ENCODE assay signal across 14 cellular contexts in the genomic region with DNA sequence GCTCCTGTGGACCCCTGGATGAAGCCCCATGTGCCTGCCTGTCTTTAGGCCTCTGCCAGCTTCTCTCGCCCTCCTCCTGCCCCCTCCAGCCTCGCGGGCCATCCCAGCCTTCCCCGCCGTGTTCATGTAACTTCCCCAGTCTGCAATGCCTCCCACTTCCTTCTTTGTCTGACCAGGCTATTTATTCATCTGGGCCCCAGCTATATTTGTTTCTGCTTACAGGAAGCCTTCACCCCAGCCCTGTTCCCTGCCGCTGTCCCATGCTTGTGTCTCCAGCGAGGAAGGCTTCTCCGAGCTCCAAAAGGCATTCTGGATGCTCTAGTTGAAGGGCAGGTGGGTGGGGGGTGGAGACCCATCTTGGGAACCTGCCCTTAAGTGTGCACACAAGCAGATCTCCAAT. TPM values are rescaled to one million over a fixed set of nuclear protein-coding genes. Genes with fewer than 3 reads are reported as not detected.
DNase-seq lines count a peak whose midpoint lies in the region; ATAC-seq and TF ChIP-seq lines count a peak whose summit lies in the region.
"Had no signal": no experiment of that assay in that cellular context is flagged by ENCODE, and none has a peak within 500 bp of the region (broad histone marks: within the 10 kb centered on the region; RNA-seq: fewer than 3 reads in every experiment).

No MANE protein-coding gene starts in this region.

- peak overlapping the region; percentile 70 for H3K27ac Mint-ChIP-seq in activated CD8-positive, alpha-beta T cell treated with anti-CD3 and anti-CD28 coated beads, Interleukin-2, amount 10 ng/mL, durations not matched to agents 7 days and 5 days
- no peak overlapping the region for H3K27ac Mint-ChIP-seq in activated CD8-positive, alpha-beta T cell treated with anti-CD3 and anti-CD28 coated beads for 36 hours
- H3K27ac Mint-ChIP-seq in stimulated activated naive B cell treated with anti-CD40 and anti-IgM and Interleukin-4, amounts not matched to agents 10 μg/mL and 1 μg/mL and 100 μg/mL, for 72 hours: peak overlapping the region; percentile 94

- TF ChIP-seq CTCF in activated CD8-positive, alpha-beta T cell treated with anti-CD3 and anti-CD28 coated beads for 36 hours (IDR thresholded peaks at IDR 0.05): no peak

- DNase-seq in activated CD8-positive, alpha-beta T cell treated with anti-CD3 and anti-CD28 coated beads, Interleukin-2, amount 10 ng/mL, durations not matched to agents 7 days and 5 days: no peak
- DNase-seq in activated CD8-positive, alpha-beta T cell treated with anti-CD3 and anti-CD28 coated beads for 36 hours: no peak
- DNase-seq in RPMI8226: peak; percentile 56
- DNase-seq in left ventricle myocardium superior: no peak
- DNase-seq in stimulated activated naive B cell treated with anti-CD40 and anti-IgM and Interleukin-4, amounts not matched to agents 10 μg/mL and 1 μg/mL and 100 μg/mL, for 72 hours: no peak
- DNase-seq in SW480 (ENCODE audit: low spot score): no peak
- no peak for DNase-seq in GM19240 (ENCODE audit: insufficient read length, low spot score)
- DNase-seq: DMS79, NCI-H187 had no signal

- CTCF ChIA-PET in activated CD8-positive, alpha-beta T cell treated with anti-CD3 and anti-CD28 coated beads, Interleukin-2, amount 10 ng/mL, durations not matched to agents 7 days and 5 days (lab: Charles Lee): interaction anchor here (0.9 to 1.0 kb wide), 2 partner anchors 8 to 95 kb away, joined by 3 to 4 read pairs; no protein-coding TSS in a partner anchor
- CTCF ChIA-PET in activated CD8-positive, alpha-beta T cell treated with anti-CD3 and anti-CD28 coated beads for 36 hours (lab: Charles Lee): no interaction called here

- POLR2A ChIA-PET in activated CD8-positive, alpha-beta T cell treated with anti-CD3 and anti-CD28 coated beads, Interleukin-2, amount 10 ng/mL, durations not matched to agents 7 days and 5 days (lab: Charles Lee): no interaction called here
- POLR2A ChIA-PET in activated CD8-positive, alpha-beta T cell treated with anti-CD3 and anti-CD28 coated beads for 36 hours (lab: Charles Lee): no interaction called here

- no peaks in the 10 kb centered on the region for H3K9me3 Mint-ChIP-seq in activated CD8-positive, alpha-beta T cell treated with anti-CD3 and anti-CD28 coated beads, Interleukin-2, amount 10 ng/mL, durations not matched to agents 7 days and 5 days (ENCODE audit: insufficient read depth)
- no peaks in the 10 kb centered on the region for H3K9me3 Mint-ChIP-seq in activated CD8-positive, alpha-beta T cell treated with anti-CD3 and anti-CD28 coated beads for 36 hours
- no peaks in the 10 kb centered on the region for H3K9me3 Mint-ChIP-seq in stimulated activated naive B cell treated with anti-CD40 and anti-IgM and Interleukin-4, amounts not matched to agents 10 μg/mL and 1 μg/mL and 100 μg/mL, for 72 hours
- H3K9me3 Mint-ChIP-seq: brain had no signal

- H3K27me3 Mint-ChIP-seq in activated CD8-positive, alpha-beta T cell treated with anti-CD3 and anti-CD28 coated beads, Interleukin-2, amount 10 ng/mL, durations not matched to agents 7 days and 5 days (ENCODE audit: low read depth): no peaks in the 10 kb centered on the region
- H3K27me3 Mint-ChIP-seq in activated CD8-positive, alpha-beta T cell treated with anti-CD3 and anti-CD28 coated beads for 36 hours: no peaks in the 10 kb centered on the region
- H3K27me3 Mint-ChIP-seq in stimulated activated naive B cell treated with anti-CD40 and anti-IgM and Interleukin-4, amounts not matched to agents 10 μg/mL and 1 μg/mL and 100 μg/mL, for 72 hours: no peaks in the 10 kb centered on the region

- H3K36me3 Mint-ChIP-seq in activated CD8-positive, alpha-beta T cell treated with anti-CD3 and anti-CD28 coated beads, Interleukin-2, amount 10 ng/mL, durations not matched to agents 7 days and 5 days (ENCODE audit: low read depth): peaks cover 20% of the 10 kb centered on the region
- H3K36me3 Mint-ChIP-seq in activated CD8-positive, alpha-beta T cell treated with anti-CD3 and anti-CD28 coated beads for 36 hours (ENCODE audit: low read depth): peaks cover 13% of the 10 kb centered on the region
- H3K36me3 Mint-ChIP-seq in stimulated activated naive B cell treated with anti-CD40 and anti-IgM and Interleukin-4, amounts not matched to agents 10 μg/mL and 1 μg/mL and 100 μg/mL, for 72 hours: peaks cover 18 to 37% of the 10 kb centered on the region in 2 donors

- intact Hi-C loops in activated CD8-positive, alpha-beta T cell treated with anti-CD3 and anti-CD28 coated beads for 36 hours (cut with micrococcal nuclease): no loop called here
- intact Hi-C loops in left ventricle myocardium superior (cut with micrococcal nuclease): no loop called here

- no peak overlapping the region for H3K4me3 Mint-ChIP-seq in activated CD8-positive, alpha-beta T cell treated with anti-CD3 and anti-CD28 coated beads, Interleukin-2, amount 10 ng/mL, durations not matched to agents 7 days and 5 days
- no peak overlapping the region for H3K4me3 Mint-ChIP-seq in activated CD8-positive, alpha-beta T cell treated with anti-CD3 and anti-CD28 coated beads for 36 hours
- H3K4me3 Mint-ChIP-seq in stimulated activated naive B cell treated with anti-CD40 and anti-IgM and Interleukin-4, amounts not matched to agents 10 μg/mL and 1 μg/mL and 100 μg/mL, for 72 hours: peak overlapping the region; percentile 25 to 55
- H3K4me3 Mint-ChIP-seq: brain had no signal

- peaks cover 26% of the 10 kb centered on the region for H3K4me1 Mint-ChIP-seq in activated CD8-positive, alpha-beta T cell treated with anti-CD3 and anti-CD28 coated beads, Interleukin-2, amount 10 ng/mL, durations not matched to agents 7 days and 5 days (ENCODE audit: low read depth)
- peaks cover 5% of the 10 kb centered on the region for H3K4me1 Mint-ChIP-seq in activated CD8-positive, alpha-beta T cell treated with anti-CD3 and anti-CD28 coated beads for 36 hours (ENCODE audit: low read depth)
- peaks cover 33 to 50% of the 10 kb centered on the region in 2 donors for H3K4me1 Mint-ChIP-seq in stimulated activated naive B cell treated with anti-CD40 and anti-IgM and Interleukin-4, amounts not matched to agents 10 μg/mL and 1 μg/mL and 100 μg/mL, for 72 hours
- H3K4me1 Mint-ChIP-seq: brain had no signal

- ATAC-seq in activated CD8-positive, alpha-beta T cell treated with anti-CD3 and anti-CD28 coated beads, Interleukin-2, amount 10 ng/mL, durations not matched to agents 7 days and 5 days: no peak
- ATAC-seq in activated CD8-positive, alpha-beta T cell treated with anti-CD3 and anti-CD28 coated beads for 36 hours: no peak
- peak; percentile 38 for ATAC-seq in left ventricle myocardium superior
- peak; percentile 74 to 78 for ATAC-seq in stimulated activated naive B cell treated with anti-CD40 and anti-IgM and Interleukin-4, amounts not matched to agents 10 μg/mL and 1 μg/mL and 100 μg/mL, for 72 hours (replicated peaks)
- ATAC-seq in HG02852 (IDR thresholded peaks at IDR 0.05; ENCODE audit: unreplicated experiment): no peak
- ATAC-seq: A549, Panc1 had no signal

RNA-seq across cellular contexts. Expression of gene C3, which starts 7.9 kb away (rescaled TPM):
- total RNA-seq in activated CD8-positive, alpha-beta T cell treated with anti-CD3 and anti-CD28 coated beads, Interleukin-2, amount 10 ng/mL, durations not matched to agents 7 days and 5 days: 1 to 10 TPM in 1 of 2 experiments, under 1 TPM in 1; 0.52 to 1.2 TPM
- total RNA-seq in activated CD8-positive, alpha-beta T cell treated with anti-CD3 and anti-CD28 coated beads for 36 hours: 1 to 10 TPM in 1 of 2 experiments, under 1 TPM in 1; 0.34 to 1.1 TPM
- 398 TPM for total RNA-seq in left ventricle myocardium superior

RNA-seq across cellular contexts. Expression of gene GPR108, which starts 9.0 kb away (rescaled TPM):
- total RNA-seq in activated CD8-positive, alpha-beta T cell treated with anti-CD3 and anti-CD28 coated beads, Interleukin-2, amount 10 ng/mL, durations not matched to agents 7 days and 5 days: 10 to 100 TPM; 76.7 to 85.6 TPM
- 10 to 100 TPM; 58.2 to 64.8 TPM for total RNA-seq in activated CD8-positive, alpha-beta T cell treated with anti-CD3 and anti-CD28 coated beads for 36 hours
- 28.1 TPM for total RNA-seq in left ventricle myocardium superior

RNA-seq across cellular contexts. Expression of gene TRIP10, which starts 11.1 kb away (rescaled TPM):
- 10 to 100 TPM; 13.9 to 15.2 TPM for total RNA-seq in activated CD8-positive, alpha-beta T cell treated with anti-CD3 and anti-CD28 coated beads, Interleukin-2, amount 10 ng/mL, durations not matched to agents 7 days and 5 days
- 10 to 100 TPM; 33.8 to 34.3 TPM for total RNA-seq in activated CD8-positive, alpha-beta T cell treated with anti-CD3 and anti-CD28 coated beads for 36 hours
- 151 TPM for total RNA-seq in left ventricle myocardium superior

RNA-seq across cellular contexts. Expression of gene SH2D3A, which starts 38.9 kb away (rescaled TPM):
- 10 to 100 TPM; 28.2 to 28.5 TPM for total RNA-seq in activated CD8-positive, alpha-beta T cell treated with anti-CD3 and anti-CD28 coated beads, Interleukin-2, amount 10 ng/mL, durations not matched to agents 7 days and 5 days
- 10 to 100 TPM; 20.6 to 20.9 TPM for total RNA-seq in activated CD8-positive, alpha-beta T cell treated with anti-CD3 and anti-CD28 coated beads for 36 hours
- total RNA-seq in left ventricle myocardium superior: 0.15 TPM

RNA-seq across cellular contexts. Expression of gene VAV1, which starts 44.2 kb away (rescaled TPM):
- 100 to 1,000 TPM; 122 to 125 TPM for total RNA-seq in activated CD8-positive, alpha-beta T cell treated with anti-CD3 and anti-CD28 coated beads, Interleukin-2, amount 10 ng/mL, durations not matched to agents 7 days and 5 days
- total RNA-seq in activated CD8-positive, alpha-beta T cell treated with anti-CD3 and anti-CD28 coated beads for 36 hours: 10 to 100 TPM; 61.7 to 65.4 TPM
- total RNA-seq in left ventricle myocardium superior: 2.6 TPM
- total RNA-seq: HT1080 had no signal

Comparison
In these comparisons a context has a peak if more than half of its experiments do, and no peak if none do; other contexts are left out.
1. ATAC-seq: peak in left ventricle myocardium superior (single experiment) and stimulated activated naive B cell treated with anti-CD40 and anti-IgM and Interleukin-4, amounts not matched to agents 10 μg/mL and 1 μg/mL and 100 μg/mL, for 72 hours (2 of 2); none in activated CD8-positive, alpha-beta T cell treated with anti-CD3 and anti-CD28 coated beads, Interleukin-2, amount 10 ng/mL, durations not matched to agents 7 days and 5 days (single experiment), activated CD8-positive, alpha-beta T cell treated with anti-CD3 and anti-CD28 coated beads for 36 hours (single experiment) and HG02852 (single experiment).
2. H3K4me3 Mint-ChIP-seq: peak in stimulated activated naive B cell treated with anti-CD40 and anti-IgM and Interleukin-4, amounts not matched to agents 10 μg/mL and 1 μg/mL and 100 μg/mL, for 72 hours (2 of 2); none in activated CD8-positive, alpha-beta T cell treated with anti-CD3 and anti-CD28 coated beads, Interleukin-2, amount 10 ng/mL, durations not matched to agents 7 days and 5 days (single experiment) and activated CD8-positive, alpha-beta T cell treated with anti-CD3 and anti-CD28 coated beads for 36 hours (single experiment).
3. RNA of gene C3, which starts 7.9 kb away (total RNA-seq): 398 TPM in left ventricle myocardium superior (single experiment); 0.52 to 1.2 TPM in activated CD8-positive, alpha-beta T cell treated with anti-CD3 and anti-CD28 coated beads, Interleukin-2, amount 10 ng/mL, durations not matched to agents 7 days and 5 days and 0.34 to 1.1 TPM in activated CD8-positive, alpha-beta T cell treated with anti-CD3 and anti-CD28 coated beads for 36 hours; every median in the first group is over 100 times any median in the second.